ENCODE assay signal across 23 cellular contexts in the genomic region with DNA sequence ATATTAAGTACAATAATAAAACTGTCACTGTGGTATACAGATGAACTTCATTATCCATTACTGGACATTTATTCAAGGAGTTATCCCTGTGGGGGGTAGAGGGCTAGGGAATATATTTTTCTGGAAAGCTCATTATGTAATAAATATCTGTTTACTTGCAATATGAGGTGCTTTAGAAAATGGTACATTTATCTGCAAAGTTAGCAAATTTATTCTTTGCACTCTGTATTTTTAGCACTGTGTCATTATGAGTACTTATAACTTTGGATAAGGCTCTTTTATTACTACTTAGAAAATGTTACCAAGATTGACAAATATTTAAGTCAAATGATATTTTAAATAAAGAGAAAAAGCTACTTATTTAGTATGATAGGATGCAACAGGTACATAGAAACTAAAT. TPM values are rescaled to one million over a fixed set of nuclear protein-coding genes. Genes with fewer than 3 reads are reported as not detected.
A peak's percentile ranks its signal among the peaks of the same experiment; 100 is the strongest.
DNase-seq lines count a peak whose midpoint lies in the region; ATAC-seq, FAIRE-seq and TF ChIP-seq lines count a peak whose summit lies in the region.
"Had no signal": no experiment of that assay in that cellular context is flagged by ENCODE, and none has a peak within 500 bp of the region (broad histone marks: within the 10 kb centered on the region; RNA-seq: fewer than 3 reads in every experiment).

No MANE protein-coding gene starts in this region.

- no peak for FAIRE-seq in A549 (lab: Jason Lieb, UNC)
- peak; percentile 72 for FAIRE-seq in GM19239 (lab: Jason Lieb, UNC)

- peaks cover 90% of the 10 kb centered on the region for H3K79me2 ChIP-seq in MM.1S (ENCODE audit: low read length)

- H3K4me2 ChIP-seq in A549 (no peak overlapping the region), mesenchymal stem cell (ENCODE audit: low read length, poor library complexity, severe bottlenecking) (no peak overlapping the region), MM.1S (ENCODE audit: low read depth, low read length) (no peak overlapping the region)

- no peak for TF ChIP-seq RAD21 in A549 (conservative IDR thresholded peaks at IDR 0.05 in 1 of 2, IDR thresholded peaks at IDR 0.05 in 1 of 2)

- H3K4ac ChIP-seq in mesenchymal stem cell (ENCODE audit: low read depth in 1 of 2, low read length in 2 of 2): no peak overlapping the region

- H2BK12ac ChIP-seq in mesenchymal stem cell (ENCODE audit: low read length in 2 of 2): no peak overlapping the region

- H3K9me2 ChIP-seq in MM.1S (replicated peaks; ENCODE audit: insufficient read depth, low read length): no peaks in the 10 kb centered on the region

- no peak overlapping the region for H2BK120ac ChIP-seq in mesenchymal stem cell (ENCODE audit: low read depth, low read length)

- TF ChIP-seq EP300 in A549 (IDR thresholded peaks at IDR 0.05): no peak
- TF ChIP-seq EP300 in esophagus muscularis mucosa (IDR thresholded peaks at IDR 0.05): no peak

- H3K36me3 ChIP-seq in WERI-Rb-1 (peaks cover 12% of the 10 kb centered on the region), mesenchymal stem cell (ENCODE audit: control insufficient read depth in 1 of 2, insufficient read depth in 2 of 2, low read depth in 1 of 2, low read length in 2 of 2) (peaks cover 0 to 3% of the 10 kb centered on the region in 2 experiments), esophagus muscularis mucosa (no peaks in the 10 kb centered on the region), MM.1S (replicated peaks; ENCODE audit: insufficient read depth, low read length) (no peaks in the 10 kb centered on the region)
- H3K36me3 ChIP-seq: thoracic aorta, vagina had no signal

- ATAC-seq in A549: no peak
- ATAC-seq: activated CD8-positive, alpha-beta memory T cell treated with anti-CD3 and anti-CD28 coated beads, Interleukin-2, amount 10 ng/mL, durations not matched to agents 7 days and 5 days; activated naive CD4-positive, alpha-beta T cell treated with anti-CD3 and anti-CD28 coated beads, Interleukin-2, amount 50 U/mL, for 72 hours; right cardiac atrium; stimulated activated naive B cell treated with anti-CD40 and anti-IgM and Interleukin-4, amounts not matched to agents 10 μg/mL and 1 μg/mL and 100 μg/mL, for 72 hours had no signal

- POLR2A ChIA-PET in A549 (lab: Yijun Ruan, JAX): no interaction called here

- no peak overlapping the region for H3K18ac ChIP-seq in mesenchymal stem cell (ENCODE audit: low read depth in 1 of 2, low read length in 2 of 2)

- H3K27ac ChIP-seq in A549 (no peak overlapping the region), WERI-Rb-1 (peak overlapping the region; percentile 16; the same call in 1 of the 2 replicates), mesenchymal stem cell (ENCODE audit: low read length, poor library complexity, severe bottlenecking) (no peak overlapping the region), esophagus muscularis mucosa (replicated peaks in 1 of 4) (no peak overlapping the region), MM.1S (ENCODE audit: low read length) (no peak overlapping the region)
- H3K27ac ChIP-seq: vagina had no signal

- H3K4me3 ChIP-seq in A549 (no peak overlapping the region), WERI-Rb-1 (ENCODE audit: low read depth, low read length) (no peak overlapping the region), mesenchymal stem cell (ENCODE audit: insufficient read depth in 1 of 2, low read depth in 1 of 2, low read length in 2 of 2) (peak overlapping the region in 1 of 2 experiments; percentile 87), esophagus muscularis mucosa (no peak overlapping the region), MM.1S (ENCODE audit: low read length) (no peak overlapping the region)
- H3K4me3 ChIP-seq: vagina had no signal

- no peak overlapping the region for H2BK5ac ChIP-seq in mesenchymal stem cell (ENCODE audit: low read depth, low read length, poor library complexity, severe bottlenecking)

- peak overlapping the region; percentile 98 for H3K9ac ChIP-seq in mesenchymal stem cell (ENCODE audit: low read length)
- no peak overlapping the region for H3K9ac ChIP-seq in MM.1S (ENCODE audit: low read length)

- H3K79me1 ChIP-seq in mesenchymal stem cell (replicated peaks; ENCODE audit: low read length, poor library complexity, severe bottlenecking): peaks cover under 1% of the 10 kb centered on the region

- intact Hi-C loops in esophagus muscularis mucosa (cut with DNase I): no loop called here

- H3K23ac ChIP-seq in mesenchymal stem cell (ENCODE audit: low read length in 2 of 2): no peak overlapping the region

- DNase-seq in A549 (ENCODE audit: low read depth in 1 of 2, low spot score in 1 of 2) (no peak), GM19239 (ENCODE audit: insufficient read length, low spot score) (no peak), WERI-Rb-1 (no peak), mesenchymal stem cell (no peak), NCI-H524 (lab: John Stamatoyannopoulos, UW) (no peak), KBM-7 (no peak), esophagus muscularis mucosa (ENCODE audit: extremely low spot score) (no peak), MM.1S (no peak)
- DNase-seq: activated CD4-positive, alpha-beta T cell treated with anti-CD3 and anti-CD28 coated beads, Interleukin-2, amount 10 ng/mL, durations not matched to agents 7 days and 5 days; activated CD8-positive, alpha-beta memory T cell treated with anti-CD3 and anti-CD28 coated beads, Interleukin-2, amount 10 ng/mL, durations not matched to agents 7 days and 5 days; CD4-positive, alpha-beta T cell; H9; naive B cell; NCI-H2171; NCI-H524 treated with DMSO at 0.1 percent for 48 hours; right cardiac atrium; stimulated activated CD4-positive, alpha-beta T cell treated with anti-CD3 and anti-CD28 coated beads, Interleukin-12 subunit alpha, Interleukin-12 subunit beta, amount 100 ng/mL, for 4 hours; stimulated activated CD4-positive, alpha-beta T cell treated with anti-CD3 and anti-CD28 coated beads, Interleukin-4, amount 100 ng/mL, for 24 hours; stimulated activated naive B cell treated with anti-CD40 and anti-IgM and Interleukin-4, amounts not matched to agents 10 μg/mL and 1 μg/mL and 100 μg/mL, for 72 hours; T-helper 2 cell had no signal

- no peak overlapping the region for H4K91ac ChIP-seq in mesenchymal stem cell (ENCODE audit: low read length)

- no peak overlapping the region for H2AFZ ChIP-seq in mesenchymal stem cell (ENCODE audit: low read depth, low read length)
- no peak overlapping the region for H2AFZ ChIP-seq in MM.1S (ENCODE audit: low read length)

- no peak for TF ChIP-seq POLR2A in A549 (IDR thresholded peaks at IDR 0.05; ENCODE audit: low read length)
- TF ChIP-seq POLR2A in esophagus muscularis mucosa (IDR thresholded peaks at IDR 0.05; ENCODE audit: low read depth): no peak

- H2BK15ac ChIP-seq in mesenchymal stem cell (ENCODE audit: low read depth, poor library complexity, severe bottlenecking): no peak overlapping the region

- no peak overlapping the region for H2AK5ac ChIP-seq in mesenchymal stem cell (ENCODE audit: low read length, severe bottlenecking)

- peaks cover 17% of the 10 kb centered on the region for H3F3A ChIP-seq in MM.1S (ENCODE audit: insufficient read depth, low read length)

- in situ Hi-C loops in KBM-7 (cut with MboI; ENCODE audit: low pct_unique_long_range_greater_than_20kb, low sequenced_read_pairs): no loop called here

- TF ChIP-seq CTCF in A549 (IDR thresholded peaks at IDR 0.05) (no peak), WERI-Rb-1 (IDR thresholded peaks at IDR 0.05; ENCODE audit: low read depth, low read length) (no peak), esophagus muscularis mucosa (IDR thresholded peaks at IDR 0.05) (no peak), MM.1S (IDR thresholded peaks at IDR 0.05; ENCODE audit: low read length) (no peak)

- no peaks in the 10 kb centered on the region for H3K27me3 ChIP-seq in WERI-Rb-1 (ENCODE audit: insufficient read depth, low read depth, severe bottlenecking)
- no peaks in the 10 kb centered on the region for H3K27me3 ChIP-seq in mesenchymal stem cell (ENCODE audit: control insufficient read depth in 1 of 2, insufficient read depth in 1 of 2, low read length in 2 of 2)
- no peaks in the 10 kb centered on the region for H3K27me3 ChIP-seq in esophagus muscularis mucosa
- no peaks in the 10 kb centered on the region for H3K27me3 ChIP-seq in MM.1S (replicated peaks; ENCODE audit: insufficient read depth, low read length)
- H3K27me3 ChIP-seq: vagina had no signal

- 0 out of 2 replicates have a peak, but pooled peaks cover 9% of the 10 kb centered on the region for H4K20me1 ChIP-seq in MM.1S (ENCODE audit: insufficient read depth, low read length)

- H3K9me3 ChIP-seq in A549: no peaks in the 10 kb centered on the region
- no peaks in the 10 kb centered on the region for H3K9me3 ChIP-seq in WERI-Rb-1 (ENCODE audit: severe bottlenecking)
- H3K9me3 ChIP-seq in mesenchymal stem cell (ENCODE audit: control insufficient read depth, low read length): no peaks in the 10 kb centered on the region
- H3K9me3 ChIP-seq in esophagus muscularis mucosa: no peaks in the 10 kb centered on the region
- H3K9me3 ChIP-seq in MM.1S (replicated peaks; ENCODE audit: insufficient read depth, low read length): no peaks in the 10 kb centered on the region
- H3K9me3 ChIP-seq: thoracic aorta, vagina had no signal

- H3K4me1 ChIP-seq in A549 (peaks cover 21% of the 10 kb centered on the region), mesenchymal stem cell (ENCODE audit: control insufficient read depth, insufficient read depth, low read depth, low read length) (peaks cover 5% of the 10 kb centered on the region), esophagus muscularis mucosa (peaks cover 31 to 48% (median 43%) of the 10 kb centered on the region in 4 donors), MM.1S (ENCODE audit: low read length) (peaks cover 27% of the 10 kb centered on the region)

- H3K14ac ChIP-seq in mesenchymal stem cell (ENCODE audit: low read length in 2 of 2): no peak overlapping the region

- CTCF ChIA-PET in A549 (lab: Yijun Ruan, JAX): no interaction called here

- H4K8ac ChIP-seq in mesenchymal stem cell (ENCODE audit: low read length): no peak overlapping the region

TF ChIP-seq in A549, 52 proteins besides CTCF, POLR2A, EP300 and RAD21:
- TF ChIP-seq MAZ (IDR thresholded peaks at IDR 0.05; ENCODE audit: borderline replicate concordance, low read depth, low read length) (no peak), MAFK (IDR thresholded peaks at IDR 0.05; ENCODE audit: partially characterized antibody) (peak; percentile 15)

RNA-seq across cellular contexts. Expression of a gene that starts 37.8 kb away (rescaled TPM):
- polyA plus RNA-seq in A549 (2011; rRNA removed): 43.5 and 46.3 TPM in 2 replicates
- 11.1 and 14.3 TPM in 2 replicates for polyA plus RNA-seq in A549 (2012; cell fraction: cytosol; rRNA removed)
- polyA plus RNA-seq in A549 (2012; cell fraction: nucleus; rRNA removed): 13.6 and 16.5 TPM in 2 replicates
- polyA plus RNA-seq in A549 (2017; fragmentation: RNase III; extraction: RNeasy Plus Mini Kit Qiagen cat#74134 plus additional on column Dnase treatment): 17.5 to 19.0 TPM (median 18.1 TPM) in 3 replicates
- polyA minus RNA-seq in A549 (2011; rRNA and poly(A)+ RNA removed): 79.5 and 82.3 TPM in 2 replicates
- 28.5 TPM for polyA plus RNA-seq in mesenchymal stem cell (2013, experiment 1 of 2)
- polyA plus RNA-seq in mesenchymal stem cell (2013, experiment 2 of 2): 27.3 TPM
- 10 to 100 TPM; 47.9 to 58.1 (median 54.7) TPM for total RNA-seq in esophagus muscularis mucosa
